ENCODE assay signal across 16 cellular contexts in genomic region chr6:56087421-56087820, GRCh38.
DNase-seq lines count a peak whose midpoint lies in the region; FAIRE-seq and TF ChIP-seq lines count a peak whose summit lies in the region.
"Had no signal": no experiment of that assay in that cellular context is flagged by ENCODE, and none has a peak within 500 bp of the region (broad histone marks: within the 10 kb centered on the region; RNA-seq: fewer than 3 reads in every experiment).

No MANE protein-coding gene starts in this region.

- no peak overlapping the region for H2AFZ ChIP-seq in fibroblast of lung (ENCODE audit: low read length)

- no peak overlapping the region for H3K4me2 ChIP-seq in fibroblast of lung (ENCODE audit: extremely low read depth, insufficient read depth, low read length)

- DNase-seq in H54 (ENCODE audit: insufficient read length, low spot score) (no peak), NCI-H446 treated with DMSO at 0.1 percent for 48 hours (lab: John Stamatoyannopoulos, UW) (peak; percentile 67), fibroblast of lung (ENCODE audit: low read depth in 2 of 2) (peak; percentile 71 to 73), lung microvascular endothelial cell (ENCODE audit: low read depth in 2 of 2) (peak; percentile 3 to 65), GM20000 (ENCODE audit: low spot score) (no peak), putamen (ENCODE audit: low spot score) (no peak)
- DNase-seq in activated CD8-positive, alpha-beta memory T cell treated with anti-CD3 and anti-CD28 coated beads, Interleukin-2, amount 50 U/mL, for 4 hours: no peak
- DNase-seq in activated T-cell treated with anti-CD3 and anti-CD28 coated beads, Interleukin-2, amount 50 U/mL, for 1 hour: no peak
- DNase-seq: activated CD4-positive, alpha-beta T cell treated with anti-CD3 and anti-CD28 coated beads, Interleukin-2, amount 50 U/mL, for 48 hours; activated T-cell treated with anti-CD3 and anti-CD28 coated beads, Interleukin-2, amount 50 U/mL, for 4 hours; effector memory CD4-positive, alpha-beta T cell; NCI-H1105 treated with DMSO at 0.1 percent for 48 hours; ovary had no signal

- H3K27ac ChIP-seq in fibroblast of lung (ENCODE audit: insufficient read depth, low read length): no peak overlapping the region
- H3K27ac ChIP-seq: cardiac muscle cell, ovary, suprapubic skin had no signal

- no peak overlapping the region for H3K9ac ChIP-seq in fibroblast of lung (ENCODE audit: insufficient read depth, low read length)

- no peak for TF ChIP-seq CTCF in fibroblast of lung (conservative IDR thresholded peaks at IDR 0.05 in 1 of 2, IDR thresholded peaks at IDR 0.05 in 1 of 2; ENCODE audit: low read depth in 1 of 2, low read length in 2 of 2)
- TF ChIP-seq CTCF in GM20000 (IDR thresholded peaks at IDR 0.05; ENCODE audit: extremely low read depth, missing control alignments): no peak

- peak; percentile 43 for FAIRE-seq in H54 (lab: Jason Lieb, UNC)
- FAIRE-seq: K562 had no signal

- H3K36me3 ChIP-seq in fibroblast of lung (ENCODE audit: control insufficient read depth, insufficient read depth, low read length): no peaks in the 10 kb centered on the region
- H3K36me3 ChIP-seq: cardiac muscle cell, ovary, suprapubic skin had no signal

- H3K79me2 ChIP-seq in fibroblast of lung (ENCODE audit: control insufficient read depth, insufficient read depth, low read length): no peaks in the 10 kb centered on the region

- no peaks in the 10 kb centered on the region for H4K20me1 ChIP-seq in fibroblast of lung (ENCODE audit: control insufficient read depth, extremely low read depth, insufficient read depth, low read length)

- no peak overlapping the region for H3K4me3 ChIP-seq in fibroblast of lung (replicated peaks in 1 of 4; ENCODE audit: control extremely low read depth in 1 of 4, insufficient read depth in 1 of 4, low read depth in 3 of 4, low read length in 4 of 4)
- H3K4me3 ChIP-seq: cardiac muscle cell, K562, ovary, suprapubic skin had no signal

- no peaks in the 10 kb centered on the region for H3K9me3 ChIP-seq in fibroblast of lung (ENCODE audit: control insufficient read depth, insufficient read depth, low read depth, low read length)
- H3K9me3 ChIP-seq: ovary had no signal

- TF ChIP-seq POLR2A in H54 (IDR thresholded peaks at IDR 0.05; ENCODE audit: low read depth, low read length): no peak

- H3K27me3 ChIP-seq in fibroblast of lung (ENCODE audit: control insufficient read depth, insufficient read depth, low read length): no peaks in the 10 kb centered on the region
- H3K27me3 ChIP-seq: cardiac muscle cell, ovary, suprapubic skin had no signal

- no peaks in the 10 kb centered on the region for H3K4me1 ChIP-seq in fibroblast of lung (ENCODE audit: control insufficient read depth, extremely low read depth, insufficient read depth, low read length)

Comparison
In these comparisons a context has a peak if more than half of its experiments do, and no peak if none do; other contexts are left out.
1. DNase-seq: peak in NCI-H446 treated with DMSO at 0.1 percent for 48 hours (single experiment), fibroblast of lung (2 of 2) and lung microvascular endothelial cell (2 of 2); none in H54 (single experiment), activated CD8-positive, alpha-beta memory T cell treated with anti-CD3 and anti-CD28 coated beads, Interleukin-2, amount 50 U/mL, for 4 hours (single experiment), GM20000 (single experiment), activated T-cell treated with anti-CD3 and anti-CD28 coated beads, Interleukin-2, amount 50 U/mL, for 1 hour (single experiment) and putamen (single experiment).